In the genomic region with DNA sequence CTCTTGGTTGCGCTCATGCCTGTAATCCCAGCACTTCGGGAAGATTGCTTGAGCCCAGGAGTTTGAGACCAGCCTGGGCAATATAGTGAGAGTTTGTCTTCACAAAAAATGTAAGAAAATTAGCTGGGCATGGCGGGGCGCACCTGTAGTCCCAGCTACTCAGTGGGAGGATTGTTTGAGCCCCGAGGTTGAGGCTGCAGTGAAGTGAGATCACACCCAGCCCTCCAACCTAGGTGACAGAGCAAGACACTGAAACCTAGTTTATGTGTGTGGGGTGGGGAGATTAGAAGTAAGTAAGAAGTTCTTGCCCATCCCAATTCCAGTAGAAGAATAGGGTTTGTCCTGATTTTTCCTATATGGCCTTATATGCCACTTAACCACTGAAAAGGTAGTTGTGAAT, we compare ENCODE assay signal across 1 cellular context.
TF ChIP-seq lines count a peak whose summit lies in the region.

No MANE protein-coding gene starts in this region.

TF ChIP-seq in K562, 482 proteins besides CTCF, POLR2A, EP300 and RAD21 (continued from another document):
- TF ChIP-seq, protein P1, sequence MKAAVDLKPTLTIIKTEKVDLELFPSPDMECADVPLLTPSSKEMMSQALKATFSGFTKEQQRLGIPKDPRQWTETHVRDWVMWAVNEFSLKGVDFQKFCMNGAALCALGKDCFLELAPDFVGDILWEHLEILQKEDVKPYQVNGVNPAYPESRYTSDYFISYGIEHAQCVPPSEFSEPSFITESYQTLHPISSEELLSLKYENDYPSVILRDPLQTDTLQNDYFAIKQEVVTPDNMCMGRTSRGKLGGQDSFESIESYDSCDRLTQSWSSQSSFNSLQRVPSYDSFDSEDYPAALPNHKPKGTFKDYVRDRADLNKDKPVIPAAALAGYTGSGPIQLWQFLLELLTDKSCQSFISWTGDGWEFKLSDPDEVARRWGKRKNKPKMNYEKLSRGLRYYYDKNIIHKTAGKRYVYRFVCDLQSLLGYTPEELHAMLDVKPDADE (conservative IDR thresholded peaks at IDR 0.05; ENCODE audit: control insufficient read depth, low read depth, low read length), result no peak
- TF ChIP-seq NFYB (IDR thresholded peaks at IDR 0.05; ENCODE audit: extremely low read depth, insufficient read length) (no peak), ZKSCAN8 (CRISPR knock-in tag; IDR thresholded peaks at IDR 0.05) (no peak), HNRNPL (IDR thresholded peaks at IDR 0.05; ENCODE audit: low read depth, low read length) (no peak), BMI1 (IDR thresholded peaks at IDR 0.05; ENCODE audit: low read length) (no peak), ZNF830 (CRISPR knock-in tag; IDR thresholded peaks at IDR 0.05) (no peak), RBM25 (IDR thresholded peaks at IDR 0.05; ENCODE audit: low read depth, low read length, severe bottlenecking) (no peak), FOXJ3 (CRISPR knock-in tag; IDR thresholded peaks at IDR 0.05) (no peak), PTTG1 (tag; IDR thresholded peaks at IDR 0.05; ENCODE audit: low read depth) (no peak), SMAD3 (CRISPR knock-in tag; conservative IDR thresholded peaks at IDR 0.05) (no peak), CBX5 (IDR thresholded peaks at IDR 0.05; ENCODE audit: borderline replicate concordance, low read depth) (no peak), ZNF507 (tag; conservative IDR thresholded peaks at IDR 0.05) (no peak)
- TF ChIP-seq, protein P2, sequence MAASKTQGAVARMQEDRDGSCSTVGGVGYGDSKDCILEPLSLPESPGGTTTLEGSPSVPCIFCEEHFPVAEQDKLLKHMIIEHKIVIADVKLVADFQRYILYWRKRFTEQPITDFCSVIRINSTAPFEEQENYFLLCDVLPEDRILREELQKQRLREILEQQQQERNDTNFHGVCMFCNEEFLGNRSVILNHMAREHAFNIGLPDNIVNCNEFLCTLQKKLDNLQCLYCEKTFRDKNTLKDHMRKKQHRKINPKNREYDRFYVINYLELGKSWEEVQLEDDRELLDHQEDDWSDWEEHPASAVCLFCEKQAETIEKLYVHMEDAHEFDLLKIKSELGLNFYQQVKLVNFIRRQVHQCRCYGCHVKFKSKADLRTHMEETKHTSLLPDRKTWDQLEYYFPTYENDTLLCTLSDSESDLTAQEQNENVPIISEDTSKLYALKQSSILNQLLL (CRISPR knock-in tag; IDR thresholded peaks at IDR 0.05; ENCODE audit: borderline replicate concordance), result no peak
- TF ChIP-seq, protein P3, sequence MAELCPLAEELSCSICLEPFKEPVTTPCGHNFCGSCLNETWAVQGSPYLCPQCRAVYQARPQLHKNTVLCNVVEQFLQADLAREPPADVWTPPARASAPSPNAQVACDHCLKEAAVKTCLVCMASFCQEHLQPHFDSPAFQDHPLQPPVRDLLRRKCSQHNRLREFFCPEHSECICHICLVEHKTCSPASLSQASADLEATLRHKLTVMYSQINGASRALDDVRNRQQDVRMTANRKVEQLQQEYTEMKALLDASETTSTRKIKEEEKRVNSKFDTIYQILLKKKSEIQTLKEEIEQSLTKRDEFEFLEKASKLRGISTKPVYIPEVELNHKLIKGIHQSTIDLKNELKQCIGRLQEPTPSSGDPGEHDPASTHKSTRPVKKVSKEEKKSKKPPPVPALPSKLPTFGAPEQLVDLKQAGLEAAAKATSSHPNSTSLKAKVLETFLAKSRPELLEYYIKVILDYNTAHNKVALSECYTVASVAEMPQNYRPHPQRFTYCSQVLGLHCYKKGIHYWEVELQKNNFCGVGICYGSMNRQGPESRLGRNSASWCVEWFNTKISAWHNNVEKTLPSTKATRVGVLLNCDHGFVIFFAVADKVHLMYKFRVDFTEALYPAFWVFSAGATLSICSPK (IDR thresholded peaks at IDR 0.05; ENCODE audit: borderline replicate concordance), result no peak
- TF ChIP-seq, protein P4, sequence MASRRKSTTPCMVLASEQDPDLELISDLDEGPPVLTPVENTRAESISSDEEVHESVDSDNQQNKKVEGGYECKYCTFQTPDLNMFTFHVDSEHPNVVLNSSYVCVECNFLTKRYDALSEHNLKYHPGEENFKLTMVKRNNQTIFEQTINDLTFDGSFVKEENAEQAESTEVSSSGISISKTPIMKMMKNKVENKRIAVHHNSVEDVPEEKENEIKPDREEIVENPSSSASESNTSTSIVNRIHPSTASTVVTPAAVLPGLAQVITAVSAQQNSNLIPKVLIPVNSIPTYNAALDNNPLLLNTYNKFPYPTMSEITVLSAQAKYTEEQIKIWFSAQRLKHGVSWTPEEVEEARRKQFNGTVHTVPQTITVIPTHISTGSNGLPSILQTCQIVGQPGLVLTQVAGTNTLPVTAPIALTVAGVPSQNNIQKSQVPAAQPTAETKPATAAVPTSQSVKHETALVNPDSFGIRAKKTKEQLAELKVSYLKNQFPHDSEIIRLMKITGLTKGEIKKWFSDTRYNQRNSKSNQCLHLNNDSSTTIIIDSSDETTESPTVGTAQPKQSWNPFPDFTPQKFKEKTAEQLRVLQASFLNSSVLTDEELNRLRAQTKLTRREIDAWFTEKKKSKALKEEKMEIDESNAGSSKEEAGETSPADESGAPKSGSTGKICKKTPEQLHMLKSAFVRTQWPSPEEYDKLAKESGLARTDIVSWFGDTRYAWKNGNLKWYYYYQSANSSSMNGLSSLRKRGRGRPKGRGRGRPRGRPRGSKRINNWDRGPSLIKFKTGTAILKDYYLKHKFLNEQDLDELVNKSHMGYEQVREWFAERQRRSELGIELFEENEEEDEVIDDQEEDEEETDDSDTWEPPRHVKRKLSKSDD (conservative IDR thresholded peaks at IDR 0.05; ENCODE audit: low read length), result no peak
- TF ChIP-seq, protein P5, sequence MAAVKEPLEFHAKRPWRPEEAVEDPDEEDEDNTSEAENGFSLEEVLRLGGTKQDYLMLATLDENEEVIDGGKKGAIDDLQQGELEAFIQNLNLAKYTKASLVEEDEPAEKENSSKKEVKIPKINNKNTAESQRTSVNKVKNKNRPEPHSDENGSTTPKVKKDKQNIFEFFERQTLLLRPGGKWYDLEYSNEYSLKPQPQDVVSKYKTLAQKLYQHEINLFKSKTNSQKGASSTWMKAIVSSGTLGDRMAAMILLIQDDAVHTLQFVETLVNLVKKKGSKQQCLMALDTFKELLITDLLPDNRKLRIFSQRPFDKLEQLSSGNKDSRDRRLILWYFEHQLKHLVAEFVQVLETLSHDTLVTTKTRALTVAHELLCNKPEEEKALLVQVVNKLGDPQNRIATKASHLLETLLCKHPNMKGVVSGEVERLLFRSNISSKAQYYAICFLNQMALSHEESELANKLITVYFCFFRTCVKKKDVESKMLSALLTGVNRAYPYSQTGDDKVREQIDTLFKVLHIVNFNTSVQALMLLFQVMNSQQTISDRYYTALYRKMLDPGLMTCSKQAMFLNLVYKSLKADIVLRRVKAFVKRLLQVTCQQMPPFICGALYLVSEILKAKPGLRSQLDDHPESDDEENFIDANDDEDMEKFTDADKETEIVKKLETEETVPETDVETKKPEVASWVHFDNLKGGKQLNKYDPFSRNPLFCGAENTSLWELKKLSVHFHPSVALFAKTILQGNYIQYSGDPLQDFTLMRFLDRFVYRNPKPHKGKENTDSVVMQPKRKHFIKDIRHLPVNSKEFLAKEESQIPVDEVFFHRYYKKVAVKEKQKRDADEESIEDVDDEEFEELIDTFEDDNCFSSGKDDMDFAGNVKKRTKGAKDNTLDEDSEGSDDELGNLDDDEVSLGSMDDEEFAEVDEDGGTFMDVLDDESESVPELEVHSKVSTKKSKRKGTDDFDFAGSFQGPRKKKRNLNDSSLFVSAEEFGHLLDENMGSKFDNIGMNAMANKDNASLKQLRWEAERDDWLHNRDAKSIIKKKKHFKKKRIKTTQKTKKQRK (IDR thresholded peaks at IDR 0.05; ENCODE audit: borderline replicate concordance, low read depth, low read length), result no peak
- TF ChIP-seq, protein P6, sequence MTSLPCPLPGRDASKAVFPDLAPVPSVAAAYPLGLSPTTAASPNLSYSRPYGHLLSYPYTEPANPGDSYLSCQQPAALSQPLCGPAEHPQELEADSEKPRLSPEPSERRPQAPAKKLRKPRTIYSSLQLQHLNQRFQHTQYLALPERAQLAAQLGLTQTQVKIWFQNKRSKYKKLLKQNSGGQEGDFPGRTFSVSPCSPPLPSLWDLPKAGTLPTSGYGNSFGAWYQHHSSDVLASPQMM (CRISPR knock-in tag; IDR thresholded peaks at IDR 0.05), result no peak
- TF ChIP-seq, protein P7, sequence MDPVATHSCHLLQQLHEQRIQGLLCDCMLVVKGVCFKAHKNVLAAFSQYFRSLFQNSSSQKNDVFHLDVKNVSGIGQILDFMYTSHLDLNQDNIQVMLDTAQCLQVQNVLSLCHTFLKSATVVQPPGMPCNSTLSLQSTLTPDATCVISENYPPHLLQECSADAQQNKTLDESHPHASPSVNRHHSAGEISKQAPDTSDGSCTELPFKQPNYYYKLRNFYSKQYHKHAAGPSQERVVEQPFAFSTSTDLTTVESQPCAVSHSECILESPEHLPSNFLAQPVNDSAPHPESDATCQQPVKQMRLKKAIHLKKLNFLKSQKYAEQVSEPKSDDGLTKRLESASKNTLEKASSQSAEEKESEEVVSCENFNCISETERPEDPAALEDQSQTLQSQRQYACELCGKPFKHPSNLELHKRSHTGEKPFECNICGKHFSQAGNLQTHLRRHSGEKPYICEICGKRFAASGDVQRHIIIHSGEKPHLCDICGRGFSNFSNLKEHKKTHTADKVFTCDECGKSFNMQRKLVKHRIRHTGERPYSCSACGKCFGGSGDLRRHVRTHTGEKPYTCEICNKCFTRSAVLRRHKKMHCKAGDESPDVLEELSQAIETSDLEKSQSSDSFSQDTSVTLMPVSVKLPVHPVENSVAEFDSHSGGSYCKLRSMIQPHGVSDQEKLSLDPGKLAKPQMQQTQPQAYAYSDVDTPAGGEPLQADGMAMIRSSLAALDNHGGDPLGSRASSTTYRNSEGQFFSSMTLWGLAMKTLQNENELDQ (CRISPR knock-in tag; IDR thresholded peaks at IDR 0.05; ENCODE audit: borderline replicate concordance), result no peak
- TF ChIP-seq, protein P8, sequence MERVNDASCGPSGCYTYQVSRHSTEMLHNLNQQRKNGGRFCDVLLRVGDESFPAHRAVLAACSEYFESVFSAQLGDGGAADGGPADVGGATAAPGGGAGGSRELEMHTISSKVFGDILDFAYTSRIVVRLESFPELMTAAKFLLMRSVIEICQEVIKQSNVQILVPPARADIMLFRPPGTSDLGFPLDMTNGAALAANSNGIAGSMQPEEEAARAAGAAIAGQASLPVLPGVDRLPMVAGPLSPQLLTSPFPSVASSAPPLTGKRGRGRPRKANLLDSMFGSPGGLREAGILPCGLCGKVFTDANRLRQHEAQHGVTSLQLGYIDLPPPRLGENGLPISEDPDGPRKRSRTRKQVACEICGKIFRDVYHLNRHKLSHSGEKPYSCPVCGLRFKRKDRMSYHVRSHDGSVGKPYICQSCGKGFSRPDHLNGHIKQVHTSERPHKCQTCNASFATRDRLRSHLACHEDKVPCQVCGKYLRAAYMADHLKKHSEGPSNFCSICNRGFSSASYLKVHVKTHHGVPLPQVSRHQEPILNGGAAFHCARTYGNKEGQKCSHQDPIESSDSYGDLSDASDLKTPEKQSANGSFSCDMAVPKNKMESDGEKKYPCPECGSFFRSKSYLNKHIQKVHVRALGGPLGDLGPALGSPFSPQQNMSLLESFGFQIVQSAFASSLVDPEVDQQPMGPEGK (CRISPR knock-in tag; IDR thresholded peaks at IDR 0.05; ENCODE audit: borderline replicate concordance), result no peak
